18 cellular contexts compared by ENCODE assay signal in the genomic region with DNA sequence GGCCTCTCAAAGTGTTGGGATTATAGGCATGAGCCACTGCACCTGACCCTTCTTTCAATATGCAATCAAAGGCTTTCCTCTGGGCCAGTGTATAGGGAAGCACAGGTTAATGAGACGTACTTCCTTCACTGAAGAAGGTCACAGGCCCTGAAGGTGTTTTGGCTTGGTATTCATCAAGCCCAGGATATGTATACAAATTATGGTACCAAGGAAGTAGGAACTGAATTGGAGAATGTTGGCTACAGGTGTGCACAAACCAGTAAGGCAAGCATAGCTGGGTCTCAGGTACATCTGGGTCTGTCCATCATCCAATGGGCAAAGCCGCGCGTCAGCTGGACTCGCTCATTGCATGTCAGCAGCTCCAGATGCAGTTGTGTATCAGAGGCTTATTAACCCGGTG.
DNase-seq lines count a peak whose midpoint lies in the region; ATAC-seq and TF ChIP-seq lines count a peak whose summit lies in the region.
"Had no signal": no experiment of that assay in that cellular context is flagged by ENCODE, and none has a peak within 500 bp of the region (broad histone marks: within the 10 kb centered on the region; RNA-seq: fewer than 3 reads in every experiment).

No MANE protein-coding gene starts in this region.

- no peak for TF ChIP-seq CTCF in RWPE2 (IDR thresholded peaks at IDR 0.05; ENCODE audit: poor library complexity, severe bottlenecking)

- peak; percentile 8 for DNase-seq in activated CD8-positive, alpha-beta memory T cell treated with anti-CD3 and anti-CD28 coated beads, Interleukin-2, amount 50 U/mL, for 48 hours
- no peak for DNase-seq in activated CD8-positive, alpha-beta memory T cell treated with anti-CD3 and anti-CD28 coated beads, Interleukin-2, amount 10 ng/mL, durations not matched to agents 7 days and 5 days
- peak; percentile 34 for DNase-seq in RWPE2 (ENCODE audit: low spot score)
- peak; percentile 24 for DNase-seq in posterior vena cava (ENCODE audit: low spot score)
- DNase-seq in ureter (ENCODE audit: low spot score): peak; percentile 41
- no peak for DNase-seq in GM19238 (ENCODE audit: insufficient read length, low spot score)
- no peak for DNase-seq in NCI-H446 treated with DMSO at 0.1 percent for 48 hours (lab: John Stamatoyannopoulos, UW)
- DNase-seq: 8988T; Calu3; CD8-positive, alpha-beta T cell; DMS79 treated with DMSO at 0.1 percent for 48 hours; GF-D8; GM23248 had no signal

- CTCF ChIA-PET in activated CD8-positive, alpha-beta memory T cell treated with anti-CD3 and anti-CD28 coated beads, Interleukin-2, amount 10 ng/mL, durations not matched to agents 7 days and 5 days (lab: Charles Lee): no interaction called here

- H3K27me3 ChIP-seq in RWPE2 (ENCODE audit: insufficient read depth, poor library complexity, severe bottlenecking): no peaks in the 10 kb centered on the region
- H3K27me3 ChIP-seq: BLaER1 had no signal

- no peaks in the 10 kb centered on the region for H3K27me3 Mint-ChIP-seq in activated CD8-positive, alpha-beta memory T cell treated with anti-CD3 and anti-CD28 coated beads, Interleukin-2, amount 10 ng/mL, durations not matched to agents 7 days and 5 days

- no peaks in the 10 kb centered on the region for H3K4me1 ChIP-seq in RWPE2 (ENCODE audit: insufficient read depth, poor library complexity, severe bottlenecking)
- H3K4me1 ChIP-seq: HAP-1 had no signal

- no peaks in the 10 kb centered on the region for H3K9me3 Mint-ChIP-seq in activated CD8-positive, alpha-beta memory T cell treated with anti-CD3 and anti-CD28 coated beads, Interleukin-2, amount 10 ng/mL, durations not matched to agents 7 days and 5 days (ENCODE audit: low read depth)
- H3K9me3 Mint-ChIP-seq: CD8-positive, alpha-beta T cell had no signal

- no peak overlapping the region for H3K4me3 ChIP-seq in RWPE2 (ENCODE audit: severe bottlenecking)
- H3K4me3 ChIP-seq: BLaER1, GM23248, HAP-1 had no signal

- H3K4me3 Mint-ChIP-seq in activated CD8-positive, alpha-beta memory T cell treated with anti-CD3 and anti-CD28 coated beads, Interleukin-2, amount 10 ng/mL, durations not matched to agents 7 days and 5 days: no peak overlapping the region
- H3K4me3 Mint-ChIP-seq: CD14-positive monocyte; CD8-positive, alpha-beta T cell had no signal

- ATAC-seq in activated CD8-positive, alpha-beta memory T cell treated with anti-CD3 and anti-CD28 coated beads, Interleukin-2, amount 10 ng/mL, durations not matched to agents 7 days and 5 days: no peak
- ATAC-seq in RWPE2 (ENCODE audit: low read depth) (no peak), GM18861 (IDR thresholded peaks at IDR 0.05; ENCODE audit: unreplicated experiment) (no peak)
- ATAC-seq: CD8-positive, alpha-beta T cell; HepG2 had no signal

- no peaks in the 10 kb centered on the region for H3K4me1 Mint-ChIP-seq in activated CD8-positive, alpha-beta memory T cell treated with anti-CD3 and anti-CD28 coated beads, Interleukin-2, amount 10 ng/mL, durations not matched to agents 7 days and 5 days
- H3K4me1 Mint-ChIP-seq: CD14-positive monocyte had no signal

- H3K27ac Mint-ChIP-seq in activated CD8-positive, alpha-beta memory T cell treated with anti-CD3 and anti-CD28 coated beads, Interleukin-2, amount 10 ng/mL, durations not matched to agents 7 days and 5 days: no peak overlapping the region
- H3K27ac Mint-ChIP-seq: CD14-positive monocyte; CD8-positive, alpha-beta T cell had no signal

- no peaks in the 10 kb centered on the region for H3K36me3 ChIP-seq in RWPE2 (ENCODE audit: low read depth)
- H3K36me3 ChIP-seq: BLaER1, HAP-1 had no signal

- H3K9me3 ChIP-seq in RWPE2 (ENCODE audit: severe bottlenecking): no peaks in the 10 kb centered on the region
- H3K9me3 ChIP-seq: BLaER1, HAP-1 had no signal

- intact Hi-C loops in posterior vena cava (cut with DNase I): loop anchor here in 1 of 2 donors (10.0 kb wide), 1 partner anchor 169 kb away; no protein-coding TSS in a partner anchor

- no peak overlapping the region for H3K27ac ChIP-seq in RWPE2 (ENCODE audit: poor library complexity, severe bottlenecking)
- H3K27ac ChIP-seq: BLaER1, GM23248 had no signal

- no peaks in the 10 kb centered on the region for H3K36me3 Mint-ChIP-seq in activated CD8-positive, alpha-beta memory T cell treated with anti-CD3 and anti-CD28 coated beads, Interleukin-2, amount 10 ng/mL, durations not matched to agents 7 days and 5 days
- H3K36me3 Mint-ChIP-seq: CD14-positive monocyte; CD8-positive, alpha-beta T cell had no signal

Comparison
In these comparisons a context has a peak if more than half of its experiments do, and no peak if none do; other contexts are left out.
1. DNase-seq: peak in activated CD8-positive, alpha-beta memory T cell treated with anti-CD3 and anti-CD28 coated beads, Interleukin-2, amount 50 U/mL, for 48 hours (single experiment), RWPE2 (single experiment), posterior vena cava (single experiment) and ureter (single experiment); none in activated CD8-positive, alpha-beta memory T cell treated with anti-CD3 and anti-CD28 coated beads, Interleukin-2, amount 10 ng/mL, durations not matched to agents 7 days and 5 days (single experiment), GM19238 (single experiment) and NCI-H446 treated with DMSO at 0.1 percent for 48 hours (single experiment).